Comparison of ENCODE assay signal across 21 cellular contexts in genomic region chr1:18727956-18728355, GRCh38.
"Had no signal": no experiment of that assay in that cellular context is flagged by ENCODE, and none has a peak within 500 bp of the region (broad histone marks: within the 10 kb centered on the region; RNA-seq: fewer than 3 reads in every experiment).

No MANE protein-coding gene starts in this region.

- H3K27me3 ChIP-seq: pancreas, thyroid gland had no signal

- H3K9me3 ChIP-seq: pancreas, suprapubic skin, thyroid gland had no signal

- H3K79me2 ChIP-seq: hepatocyte had no signal

- H3K4me1 Mint-ChIP-seq: naive B cell had no signal

- ATAC-seq: left colon; left ventricle myocardium superior; pancreas; right cardiac atrium; stimulated activated naive CD8-positive, alpha-beta T cell treated with anti-CD3 and anti-CD28 coated beads, Interleukin-15, Interleukin-2, amounts not matched to agents 100 U/mL and 50 U/mL, for 24 hours had no signal

- H3K9me3 Mint-ChIP-seq: nephron, type B pancreatic cell had no signal

- H3K4me3 ChIP-seq: coronary artery, hepatocyte, lung, pancreas, smooth muscle cell, suprapubic skin, thyroid gland had no signal

- H3K4me2 ChIP-seq: hepatocyte, smooth muscle cell had no signal

- H3K27ac ChIP-seq: coronary artery, hepatocyte, pancreas, suprapubic skin, thyroid gland had no signal

- FAIRE-seq: pancreas, urothelium cell line had no signal

- DNase-seq: effector CD4-positive, alpha-beta T cell; foreskin melanocyte; head of caudate nucleus; left colon; left ventricle myocardium superior; mesendoderm; naive B cell; pancreas; right cardiac atrium; stimulated activated CD4-positive, alpha-beta T cell treated with anti-CD3 and anti-CD28 coated beads, Interleukin-2, amount 100 ng/mL, for 48 hours; stimulated activated naive CD8-positive, alpha-beta T cell treated with anti-CD3 and anti-CD28 coated beads, Interleukin-15, Interleukin-2, amounts not matched to agents 100 U/mL and 50 U/mL, for 24 hours; thyroid gland had no signal

- H2AFZ ChIP-seq: hepatocyte had no signal

- H3K4me3 Mint-ChIP-seq: nephron, type B pancreatic cell had no signal

- H3K36me3 ChIP-seq: pancreas, suprapubic skin, thyroid gland had no signal

- H3K27ac Mint-ChIP-seq: progenitor cell of endocrine pancreas, type B pancreatic cell had no signal

- H3K36me3 Mint-ChIP-seq: naive B cell, type B pancreatic cell had no signal

- H3K4me1 ChIP-seq: pancreas had no signal
